In the genomic region with DNA sequence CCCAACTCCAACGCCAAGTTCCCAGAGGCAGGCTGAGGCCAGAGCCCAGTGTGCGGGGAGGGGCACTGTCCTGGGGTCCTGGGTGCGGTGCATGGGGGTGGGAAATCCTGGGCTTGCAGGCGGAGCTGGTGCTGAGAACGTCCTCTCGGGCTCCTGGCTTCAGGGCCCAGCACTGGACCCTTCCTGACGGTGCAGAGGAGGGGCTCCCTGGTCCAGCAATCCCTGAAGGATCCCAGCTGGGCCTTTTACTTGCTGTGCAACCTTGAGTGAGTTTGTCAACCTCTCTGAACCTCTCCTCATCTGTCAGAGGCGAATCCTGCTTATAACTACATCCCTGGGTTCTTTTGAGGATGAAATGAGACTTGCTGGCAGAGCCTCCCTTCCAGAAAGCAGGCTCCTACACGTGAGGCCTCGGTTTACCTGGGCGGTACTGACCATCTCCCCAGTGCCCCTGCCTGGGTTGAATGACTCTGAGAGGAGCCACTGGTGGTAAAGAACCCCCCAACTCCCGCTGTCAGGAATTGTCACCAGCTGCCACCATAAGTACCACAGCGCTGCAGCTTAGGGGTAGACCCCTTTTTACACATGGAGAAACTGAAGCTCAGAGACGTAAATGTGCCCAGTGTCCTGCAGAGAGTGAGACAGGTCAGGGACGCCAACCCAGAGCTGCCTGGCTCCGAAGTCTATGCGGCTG, we compare ENCODE assay signal across 13 cellular contexts.
DNase-seq lines count a peak whose midpoint lies in the region; ATAC-seq and TF ChIP-seq lines count a peak whose summit lies in the region.
"Had no signal": no experiment of that assay in that cellular context is flagged by ENCODE, and none has a peak within 500 bp of the region (broad histone marks: within the 10 kb centered on the region; RNA-seq: fewer than 3 reads in every experiment).

No MANE protein-coding gene starts in this region.

- no peaks in the 10 kb centered on the region for H4K20me1 ChIP-seq in mammary epithelial cell (ENCODE audit: insufficient read depth, low read length)

- peak overlapping the region; percentile 19 for H2AFZ ChIP-seq in mammary epithelial cell (ENCODE audit: low read depth, low read length)
- H2AFZ ChIP-seq: PC-9 had no signal

- H3K4me3 ChIP-seq in mammary epithelial cell (replicated peaks in 1 of 3; ENCODE audit: insufficient read depth in 1 of 3, low read depth in 2 of 3, low read length in 3 of 3) (no peak overlapping the region), rectal smooth muscle tissue (ENCODE audit: low read length) (peak overlapping the region; percentile 16)
- H3K4me3 ChIP-seq: PC-9 had no signal

- H3K9me3 ChIP-seq in ES-I3 (ENCODE audit: control insufficient read depth, insufficient read depth, low read length) (0 out of 2 replicates have a peak, but pooled peaks cover 2% of the 10 kb centered on the region), mammary epithelial cell (replicated peaks; ENCODE audit: insufficient read depth, low read length) (no peaks in the 10 kb centered on the region)

- CTCF ChIA-PET in mammary epithelial cell (lab: Charles Lee; ENCODE audit: low non-redundant PET) = no interaction called here

- no TSS peak for BruUV-seq in mammary epithelial cell (replicated peaks; lab: Mats Ljungman, UMichigan)

- H3K9ac ChIP-seq in ES-I3 (ENCODE audit: low read depth, low read length) (0 out of 2 replicates have a peak overlapping the region, but pooled peaks have one; percentile 38), mammary epithelial cell (ENCODE audit: insufficient read depth, low read length) (no peak overlapping the region), rectal smooth muscle tissue (ENCODE audit: low read length) (no peak overlapping the region)

- H3K27me3 Mint-ChIP-seq in stimulated activated naive CD8-positive, alpha-beta T cell treated with anti-CD3 and anti-CD28 coated beads, Interleukin-15, amount 100 ng/mL, for 72 hours = no peaks in the 10 kb centered on the region

- intact Hi-C loops in mammary epithelial cell (cut with micrococcal nuclease) = no loop called here

- H3K27ac ChIP-seq in mammary epithelial cell (ENCODE audit: insufficient read depth, low read depth, low read length) (no peak overlapping the region), layer of hippocampus (ENCODE audit: low read depth, low read length) (peak overlapping the region; percentile 38), rectal smooth muscle tissue (ENCODE audit: low read depth, low read length) (peak overlapping the region; percentile 86)
- H3K27ac ChIP-seq: PC-9 had no signal

- no peak for TF ChIP-seq CTCF in mammary epithelial cell (conservative IDR thresholded peaks at IDR 0.05 in 1 of 2, IDR thresholded peaks at IDR 0.05 in 1 of 2; ENCODE audit: extremely low read depth in 1 of 2, insufficient read depth in 1 of 2, low read depth in 1 of 2, low read length in 2 of 2)

- 67% methylated on average over 15 of the region's 17 CpGs for WGBS in mammary epithelial cell (ENCODE audit: low coverage, missing lambda C conversion rate)

- peaks cover 9 to 21% of the 10 kb centered on the region in 2 donors for H3K9me3 Mint-ChIP-seq in stimulated activated naive CD8-positive, alpha-beta T cell treated with anti-CD3 and anti-CD28 coated beads, Interleukin-15, amount 100 ng/mL, for 72 hours

- H3K4me3 Mint-ChIP-seq in stimulated activated naive CD8-positive, alpha-beta T cell treated with anti-CD3 and anti-CD28 coated beads, Interleukin-15, amount 100 ng/mL, for 72 hours = no peak overlapping the region
- H3K4me3 Mint-ChIP-seq: T-helper 2 cell treated with Interferon-gamma antibody and Interleukin-4, amounts not matched to agents 5 μg/mL and 100 μg/mL, for 36 hours had no signal

- H3K4me1 Mint-ChIP-seq in stimulated activated naive CD8-positive, alpha-beta T cell treated with anti-CD3 and anti-CD28 coated beads, Interleukin-15, amount 100 ng/mL, for 72 hours = peaks cover 19% of the 10 kb centered on the region

- DNase-seq in mammary epithelial cell (no peak), GM19240 (ENCODE audit: insufficient read length, low spot score) (no peak), NCI-H1105 treated with DMSO at 0.1 percent for 48 hours (lab: John Stamatoyannopoulos, UW) (no peak)
- DNase-seq in stimulated activated naive CD8-positive, alpha-beta T cell treated with anti-CD3 and anti-CD28 coated beads, Interleukin-15, amount 100 ng/mL, for 72 hours = no peak
- DNase-seq: effector CD4-positive, alpha-beta T cell; NCI-H2171; PC-9; stimulated activated CD4-positive, alpha-beta T cell treated with anti-CD3 and anti-CD28 coated beads, Interleukin-12 subunit alpha, Interleukin-12 subunit beta, amount 100 ng/mL, for 4 hours had no signal

- H3K36me3 ChIP-seq in ES-I3 (ENCODE audit: insufficient read depth, low read length) (no peaks in the 10 kb centered on the region), mammary epithelial cell (ENCODE audit: insufficient read depth, low read length) (no peaks in the 10 kb centered on the region), rectal smooth muscle tissue (ENCODE audit: control insufficient read depth, insufficient read depth, low read length) (no peaks in the 10 kb centered on the region)

- no peaks in the 10 kb centered on the region for H3K27me3 ChIP-seq in mammary epithelial cell (ENCODE audit: insufficient read depth, low read length)
- no peaks in the 10 kb centered on the region for H3K27me3 ChIP-seq in layer of hippocampus (ENCODE audit: control insufficient read depth, insufficient read depth, low read length)
- no peaks in the 10 kb centered on the region for H3K27me3 ChIP-seq in rectal smooth muscle tissue (ENCODE audit: control insufficient read depth, insufficient read depth, low read length)

- H3K27ac Mint-ChIP-seq in stimulated activated naive CD8-positive, alpha-beta T cell treated with anti-CD3 and anti-CD28 coated beads, Interleukin-15, amount 100 ng/mL, for 72 hours = no peak overlapping the region
- H3K27ac Mint-ChIP-seq: T-helper 2 cell treated with Interferon-gamma antibody and Interleukin-4, amounts not matched to agents 5 μg/mL and 100 μg/mL, for 36 hours had no signal

- in situ Hi-C loops in mammary epithelial cell (cut with MboI; ENCODE audit: low sequenced_read_pairs in 2 of 2) = no loop called here

- H3K79me2 ChIP-seq in mammary epithelial cell (ENCODE audit: insufficient read depth, low read length) = no peaks in the 10 kb centered on the region

- dilution Hi-C loops in mammary epithelial cell (cut with HindIII; ENCODE audit: low sequenced_read_pairs) = no loop called here

- no peak for ATAC-seq in HG02973 (IDR thresholded peaks at IDR 0.05; ENCODE audit: unreplicated experiment)
- no peak for ATAC-seq in stimulated activated naive CD8-positive, alpha-beta T cell treated with anti-CD3 and anti-CD28 coated beads, Interleukin-15, amount 100 ng/mL, for 72 hours

- H3K4me1 ChIP-seq in ES-I3 (ENCODE audit: insufficient read depth, low read length) (peaks cover 17% of the 10 kb centered on the region), mammary epithelial cell (ENCODE audit: insufficient read depth, low read length) (peaks cover 7% of the 10 kb centered on the region), rectal smooth muscle tissue (ENCODE audit: control insufficient read depth, insufficient read depth, low read length) (peaks cover 11% of the 10 kb centered on the region)

- H3K4me2 ChIP-seq in mammary epithelial cell (ENCODE audit: insufficient read depth, low read depth, low read length) = peak overlapping the region; percentile 9
- H3K4me2 ChIP-seq: PC-9 had no signal
